Comparison of ENCODE assay signal across 9 cellular contexts in the genomic region with DNA sequence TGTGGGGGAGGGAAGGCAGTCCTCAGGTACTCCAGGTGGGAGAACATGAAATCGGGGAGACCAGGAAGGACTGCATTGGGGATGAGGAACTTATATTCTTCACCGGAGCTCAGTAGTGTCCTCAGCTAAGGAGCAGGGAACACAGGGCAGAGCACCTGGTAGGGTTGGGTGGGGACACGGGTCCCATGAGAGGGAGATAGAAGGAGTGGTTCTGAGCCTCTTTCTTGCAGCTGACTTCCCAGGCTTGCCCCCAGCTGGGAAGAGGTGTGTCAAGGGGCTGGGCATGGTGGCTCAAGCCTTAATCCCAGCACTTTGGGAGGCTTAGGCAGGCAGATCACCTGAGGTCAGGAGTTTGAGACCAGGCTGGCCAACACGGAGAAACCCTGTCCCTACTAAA. TPM values are rescaled to one million over a fixed set of nuclear protein-coding genes. Genes with fewer than 3 reads are reported as not detected.
DNase-seq lines count a peak whose midpoint lies in the region; ATAC-seq and TF ChIP-seq lines count a peak whose summit lies in the region.
"Had no signal": no experiment of that assay in that cellular context is flagged by ENCODE, and none has a peak within 500 bp of the region (broad histone marks: within the 10 kb centered on the region; RNA-seq: fewer than 3 reads in every experiment).

No MANE protein-coding gene starts in this region.

- no peaks in the 10 kb centered on the region for H3K9me3 ChIP-seq in gastrocnemius medialis

- in situ Hi-C loops in gastrocnemius medialis (cut with MboI; ENCODE audit: low sequenced_read_pairs in 4 of 4), result no loop called here

- no peak for TF ChIP-seq POLR2A in gastrocnemius medialis (IDR thresholded peaks at IDR 0.05)

- H3K4me3 ChIP-seq in GM12875 (ENCODE audit: low read depth, low read length) (peak overlapping the region; percentile 77), fibroblast of pulmonary artery (replicated peaks; ENCODE audit: low read depth, low read length) (peak overlapping the region; percentile 80), gastrocnemius medialis (peak overlapping the region; percentile 84 to 93 (median 90))

- H3K4me1 ChIP-seq in gastrocnemius medialis, result peaks cover 74 to 78% of the 10 kb centered on the region in 2 donors

- H3K36me3 ChIP-seq in gastrocnemius medialis, result no peaks in the 10 kb centered on the region

- TF ChIP-seq CTCF in GM12875 (IDR thresholded peaks at IDR 0.05; ENCODE audit: borderline replicate concordance, insufficient read depth, low read depth, low read length), result no peak
- TF ChIP-seq CTCF in VCaP (conservative IDR thresholded peaks at IDR 0.05), result no peak
- no peak for TF ChIP-seq CTCF in fibroblast of pulmonary artery (IDR thresholded peaks at IDR 0.05; ENCODE audit: low read length, missing control alignments)
- no peak for TF ChIP-seq CTCF in gastrocnemius medialis (IDR thresholded peaks at IDR 0.05 in 4 of 5, conservative IDR thresholded peaks at IDR 0.05 in 1 of 5)

- H3K27me3 ChIP-seq in gastrocnemius medialis, result no peaks in the 10 kb centered on the region

- DNase-seq in fibroblast of pulmonary artery (ENCODE audit: low read depth) (no peak), gastrocnemius medialis (no peak), NCI-H526 (lab: John Stamatoyannopoulos, UW) (no peak), SW480 (ENCODE audit: low spot score) (no peak), retina (no peak), NCI-H446 treated with DMSO at 0.1 percent for 48 hours (lab: John Stamatoyannopoulos, UW) (no peak)
- DNase-seq: NCI-H1417 treated with DMSO at 0.1 percent for 48 hours had no signal

- peak; percentile 9 to 15 for ATAC-seq in gastrocnemius medialis

- H3K27ac ChIP-seq in VCaP (peak overlapping the region; percentile 80), gastrocnemius medialis (peak overlapping the region; percentile 94 to 99 (median 98))

- intact Hi-C loops in gastrocnemius medialis (cut with DNase I; ENCODE audit: low total_unique reads), result loop anchor here (5.0 kb wide), 3 partner anchors 83 to 827 kb away; partner anchors contain the start of gene HSF4

RNA-seq across cellular contexts. Expression of gene FHOD1, which starts 2.1 kb away (rescaled TPM):
- 10 to 100 TPM; 26.3 to 65.3 (median 52.4) TPM for total RNA-seq in gastrocnemius medialis

RNA-seq across cellular contexts. Expression of gene SLC9A5, which starts 3.6 kb away (rescaled TPM):
- total RNA-seq in gastrocnemius medialis, result 1 to 10 TPM in 3 of 4 donors, under 1 TPM in 1; 0.61 to 2.0 (median 1.2) TPM

RNA-seq across cellular contexts. Expression of gene TMEM208, which starts 18.3 kb away (rescaled TPM):
- 10 to 100 TPM; 14.7 to 35.8 (median 29.2) TPM for total RNA-seq in gastrocnemius medialis

RNA-seq across cellular contexts. Expression of gene PLEKHG4, which starts 34.1 kb away (rescaled TPM):
- total RNA-seq in gastrocnemius medialis, result 10 to 100 TPM in 1 of 4 donors, 1 to 10 TPM in 3; 1.1 to 16.5 (median 2.6) TPM

RNA-seq across cellular contexts. Expression of gene ELMO3, which starts 46.3 kb away (rescaled TPM):
- total RNA-seq in gastrocnemius medialis, result under 1 TPM; 0.09 to 0.55 (median 0.29) TPM
